Comparison of ENCODE assay signal across 8 cellular contexts in genomic region chr4:76305033-76305687, GRCh38. TPM values are rescaled to one million over a fixed set of nuclear protein-coding genes. Genes with fewer than 3 reads are reported as not detected.
DNase-seq lines count a peak whose midpoint lies in the region; ATAC-seq and TF ChIP-seq lines count a peak whose summit lies in the region.

No MANE protein-coding gene starts in this region.

- peaks cover 16% of the 10 kb centered on the region for H3K36me3 Mint-ChIP-seq in activated naive CD4-positive, alpha-beta T cell treated with anti-CD3 and anti-CD28 coated beads, Interleukin-2, amount 10 ng/mL, durations not matched to agents 7 days and 5 days
- H3K36me3 Mint-ChIP-seq in activated naive CD8-positive, alpha-beta T cell treated with anti-CD3 and anti-CD28 coated beads, Interleukin-2, amount 10 ng/mL, durations not matched to agents 7 days and 5 days, result no peaks in the 10 kb centered on the region
- peaks cover 6% of the 10 kb centered on the region for H3K36me3 Mint-ChIP-seq in type B pancreatic cell

- H3K4me3 Mint-ChIP-seq in activated naive CD4-positive, alpha-beta T cell treated with anti-CD3 and anti-CD28 coated beads, Interleukin-2, amount 10 ng/mL, durations not matched to agents 7 days and 5 days, result peak overlapping the region; percentile 74
- H3K4me3 Mint-ChIP-seq in activated naive CD8-positive, alpha-beta T cell treated with anti-CD3 and anti-CD28 coated beads, Interleukin-2, amount 10 ng/mL, durations not matched to agents 7 days and 5 days, result peak overlapping the region; percentile 69
- H3K4me3 Mint-ChIP-seq in type B pancreatic cell, result peak overlapping the region; percentile 92

- H3K4me3 ChIP-seq in lower lobe of right lung, result peak overlapping the region; percentile 92

- DNase-seq in activated naive CD4-positive, alpha-beta T cell treated with anti-CD3 and anti-CD28 coated beads, Interleukin-2, amount 10 ng/mL, durations not matched to agents 7 days and 5 days, result peak; percentile 44
- DNase-seq in activated naive CD4-positive, alpha-beta T cell treated with anti-CD3 and anti-CD28 coated beads, Interleukin-2, amount 50 U/mL, for 16 hours, result no peak
- DNase-seq in activated naive CD8-positive, alpha-beta T cell treated with anti-CD3 and anti-CD28 coated beads, Interleukin-2, amount 10 ng/mL, durations not matched to agents 7 days and 5 days, result peak; percentile 33
- DNase-seq in lower lobe of right lung (no peak), type B pancreatic cell (ENCODE audit: extremely low spot score, unreplicated experiment) (no peak), NCI-H82 treated with DMSO at 0.1 percent for 48 hours (lab: John Stamatoyannopoulos, UW; ENCODE audit: unreplicated experiment) (no peak), DMS114 treated with DMSO at 0.1 percent for 48 hours (lab: John Stamatoyannopoulos, UW; ENCODE audit: unreplicated experiment) (no peak), NCI-H446 treated with DMSO at 0.1 percent for 48 hours (lab: John Stamatoyannopoulos, UW) (no peak)

- intact Hi-C loops in lower lobe of right lung (cut with DNase I), result no loop called here

- ATAC-seq in activated naive CD8-positive, alpha-beta T cell treated with anti-CD3 and anti-CD28 coated beads, Interleukin-2, amount 10 ng/mL, durations not matched to agents 7 days and 5 days (ENCODE audit: low read depth), result peak; percentile 52
- no peak for ATAC-seq in lower lobe of right lung

- H3K9me3 ChIP-seq in lower lobe of right lung, result no peaks in the 10 kb centered on the region

- POLR2A ChIA-PET in activated naive CD8-positive, alpha-beta T cell treated with anti-CD3 and anti-CD28 coated beads, Interleukin-2, amount 10 ng/mL, durations not matched to agents 7 days and 5 days (lab: Charles Lee), result interaction anchor here (0.8 to 1.0 kb wide), 2 partner anchors 92 to 157 kb away, joined by 3 to 4 read pairs; partner anchors contain the start of gene NUP54

- TF ChIP-seq CTCF in lower lobe of right lung (IDR thresholded peaks at IDR 0.05) (no peak), type B pancreatic cell (conservative IDR thresholded peaks at IDR 0.05) (no peak)

- CTCF ChIA-PET in activated naive CD4-positive, alpha-beta T cell treated with anti-CD3 and anti-CD28 coated beads, Interleukin-2, amount 10 ng/mL, durations not matched to agents 7 days and 5 days (lab: Charles Lee), result interaction anchor here (0.9 to 4.4 kb wide), 5 partner anchors 19 to 125 kb away, joined by 3 to 32 read pairs (median 3); no protein-coding TSS in a partner anchor

- H3K9me3 Mint-ChIP-seq in activated naive CD4-positive, alpha-beta T cell treated with anti-CD3 and anti-CD28 coated beads, Interleukin-2, amount 10 ng/mL, durations not matched to agents 7 days and 5 days, result peaks cover 2% of the 10 kb centered on the region
- no peaks in the 10 kb centered on the region for H3K9me3 Mint-ChIP-seq in activated naive CD8-positive, alpha-beta T cell treated with anti-CD3 and anti-CD28 coated beads, Interleukin-2, amount 10 ng/mL, durations not matched to agents 7 days and 5 days
- H3K9me3 Mint-ChIP-seq in type B pancreatic cell, result no peaks in the 10 kb centered on the region

- peak overlapping the region; percentile 78 for H3K27ac Mint-ChIP-seq in activated naive CD4-positive, alpha-beta T cell treated with anti-CD3 and anti-CD28 coated beads, Interleukin-2, amount 10 ng/mL, durations not matched to agents 7 days and 5 days
- H3K27ac Mint-ChIP-seq in activated naive CD8-positive, alpha-beta T cell treated with anti-CD3 and anti-CD28 coated beads, Interleukin-2, amount 10 ng/mL, durations not matched to agents 7 days and 5 days, result peak overlapping the region; percentile 54
- peak overlapping the region; percentile 39 for H3K27ac Mint-ChIP-seq in type B pancreatic cell

- H3K27me3 ChIP-seq in lower lobe of right lung (ENCODE audit: low read depth), result no peaks in the 10 kb centered on the region

- H3K27ac ChIP-seq in lower lobe of right lung, result peak overlapping the region; percentile 86

- H3K4me1 ChIP-seq in lower lobe of right lung, result peaks cover 26% of the 10 kb centered on the region

- peaks cover 7% of the 10 kb centered on the region for H3K36me3 ChIP-seq in lower lobe of right lung

- peaks cover 38% of the 10 kb centered on the region for H3K27me3 Mint-ChIP-seq in activated naive CD4-positive, alpha-beta T cell treated with anti-CD3 and anti-CD28 coated beads, Interleukin-2, amount 10 ng/mL, durations not matched to agents 7 days and 5 days
- H3K27me3 Mint-ChIP-seq in activated naive CD8-positive, alpha-beta T cell treated with anti-CD3 and anti-CD28 coated beads, Interleukin-2, amount 10 ng/mL, durations not matched to agents 7 days and 5 days, result peaks cover 40% of the 10 kb centered on the region
- H3K27me3 Mint-ChIP-seq in type B pancreatic cell, result peaks cover 4% of the 10 kb centered on the region

- H3K4me1 Mint-ChIP-seq in activated naive CD4-positive, alpha-beta T cell treated with anti-CD3 and anti-CD28 coated beads, Interleukin-2, amount 10 ng/mL, durations not matched to agents 7 days and 5 days, result peaks cover 59% of the 10 kb centered on the region
- H3K4me1 Mint-ChIP-seq in activated naive CD8-positive, alpha-beta T cell treated with anti-CD3 and anti-CD28 coated beads, Interleukin-2, amount 10 ng/mL, durations not matched to agents 7 days and 5 days, result peaks cover 43% of the 10 kb centered on the region
- H3K4me1 Mint-ChIP-seq in type B pancreatic cell (ENCODE audit: unreplicated experiment), result peaks cover 14% of the 10 kb centered on the region

RNA-seq across cellular contexts. Expression of gene STBD1, which starts 1.4 kb away (rescaled TPM):
- under 1 TPM; 0.44 to 0.68 TPM for total RNA-seq in activated naive CD8-positive, alpha-beta T cell treated with anti-CD3 and anti-CD28 coated beads, Interleukin-2, amount 10 ng/mL, durations not matched to agents 7 days and 5 days
- 5.5 TPM for total RNA-seq in lower lobe of right lung
- 4.1 and 6.1 TPM in 2 replicates for total RNA-seq in type B pancreatic cell (ENCODE audit: low replicate concordance)

RNA-seq across cellular contexts. Expression of gene FAM47E, which starts 53.6 kb away (rescaled TPM):
- total RNA-seq in activated naive CD8-positive, alpha-beta T cell treated with anti-CD3 and anti-CD28 coated beads, Interleukin-2, amount 10 ng/mL, durations not matched to agents 7 days and 5 days, result under 1 TPM in 1 of 2 experiments, not detected in 1; 0.78 TPM
- total RNA-seq in lower lobe of right lung (6.4 TPM), type B pancreatic cell (ENCODE audit: low replicate concordance) (3.8 and 5.4 TPM in 2 replicates)

Comparison
In these comparisons a context has a peak if more than half of its experiments do, and no peak if none do; other contexts are left out.
1. DNase-seq: peak in activated naive CD4-positive, alpha-beta T cell treated with anti-CD3 and anti-CD28 coated beads, Interleukin-2, amount 10 ng/mL, durations not matched to agents 7 days and 5 days (single experiment) and activated naive CD8-positive, alpha-beta T cell treated with anti-CD3 and anti-CD28 coated beads, Interleukin-2, amount 10 ng/mL, durations not matched to agents 7 days and 5 days (single experiment); none in activated naive CD4-positive, alpha-beta T cell treated with anti-CD3 and anti-CD28 coated beads, Interleukin-2, amount 50 U/mL, for 16 hours (single experiment), lower lobe of right lung (single experiment), type B pancreatic cell (single experiment), NCI-H82 treated with DMSO at 0.1 percent for 48 hours (single experiment), DMS114 treated with DMSO at 0.1 percent for 48 hours (single experiment) and NCI-H446 treated with DMSO at 0.1 percent for 48 hours (single experiment).
2. Peak in every context shown above with its lines, with median percentiles within 50 percentile points of each other: H3K27ac Mint-ChIP-seq and H3K4me3 Mint-ChIP-seq.